Comparison of ENCODE assay signal across 9 cellular contexts in genomic region chr13:99425485-99426341, GRCh38.
DNase-seq lines count a peak whose midpoint lies in the region; ATAC-seq, FAIRE-seq and TF ChIP-seq lines count a peak whose summit lies in the region.
"Had no signal": no experiment of that assay in that cellular context is flagged by ENCODE, and none has a peak within 500 bp of the region (broad histone marks: within the 10 kb centered on the region; RNA-seq: fewer than 3 reads in every experiment).

No MANE protein-coding gene starts in this region.

- H2BK5ac ChIP-seq in H1 (ENCODE audit: low read depth, low read length): no peak overlapping the region; the same call in 1 of the 2 replicates

- no peak overlapping the region for H3K56ac ChIP-seq in H1 (replicated peaks; ENCODE audit: insufficient read length, low read depth, low read length)

- H3K27me3 Mint-ChIP-seq in T-cell (no peaks in the 10 kb centered on the region), HFFc6 (ENCODE audit: insufficient read depth) (peaks cover 44% of the 10 kb centered on the region)

- intact Hi-C loops in esophagus muscularis mucosa (cut with DNase I): no loop called here

- 83% methylated on average over 18 of the region's 18 CpGs; no CpG with 5 or more reads in 1 of the 2 experiments for WGBS in H1 (ENCODE audit: extremely low coverage in 1 of 2, insufficient coverage in 1 of 2, insufficient read length in 1 of 2, insufficient replicate concordance in 2 of 2, low coverage in 1 of 2, low lambda C conversion rate in 2 of 2, missing lambda C conversion rate in 1 of 2), 2 experiments
- 61% methylated on average over 12 of the region's 18 CpGs for WGBS in esophagus muscularis mucosa

- no peak for TF ChIP-seq EP300 in H1 (IDR thresholded peaks at IDR 0.05; ENCODE audit: borderline replicate concordance in 1 of 2, low read depth in 2 of 2, low read length in 2 of 2)
- TF ChIP-seq EP300 in esophagus muscularis mucosa (IDR thresholded peaks at IDR 0.05): no peak

- no peak for FAIRE-seq in H1 (lab: Jason Lieb, UNC)
- FAIRE-seq: A549 had no signal

- no peak overlapping the region for H3K4me3 ChIP-seq in H1 (ENCODE audit: extremely low read depth in 1 of 4, insufficient read depth in 2 of 4, low read depth in 3 of 4, low read length in 4 of 4)
- no peak overlapping the region for H3K4me3 ChIP-seq in esophagus muscularis mucosa
- H3K4me3 ChIP-seq: A549 had no signal

- DNase-seq in NK-92 treated with Interleukin-12 subunit alpha and Interleukin-12 subunit beta, amount 100 ng/mL, for 24 hours (lab: John Stamatoyannopoulos, UW): peak; percentile 67
- DNase-seq in NK-92 (lab: John Stamatoyannopoulos, UW; ENCODE audit: unreplicated experiment): no peak
- peak in 21 of 34 experiments; percentile 27 to 67 (median 55) for DNase-seq in T-cell
- DNase-seq in H1 (ENCODE audit: low read depth in 1 of 2, low spot score in 2 of 2): no peak
- DNase-seq in HFFc6: no peak
- DNase-seq in esophagus muscularis mucosa (ENCODE audit: extremely low spot score): no peak
- no peak for DNase-seq in inferior parietal cortex (ENCODE audit: extremely low spot score)

- H2BK20ac ChIP-seq in H1 (ENCODE audit: low read length): no peak overlapping the region

- H3K4me1 ChIP-seq in H1 (replicated peaks in 1 of 4; ENCODE audit: control insufficient read depth in 3 of 4, insufficient read depth in 4 of 4, low read length in 3 of 4) (no peaks in the 10 kb centered on the region; a peak in 1 of 7 replicates), esophagus muscularis mucosa (no peaks in the 10 kb centered on the region)
- H3K4me1 ChIP-seq: A549 had no signal

- H3K4ac ChIP-seq in H1 (replicated peaks; ENCODE audit: insufficient read length, low read depth, low read length): no peak overlapping the region

- H3K4me1 Mint-ChIP-seq in T-cell (peaks cover 61 to 65% (median 63%) of the 10 kb centered on the region in 3 donors), HFFc6 (ENCODE audit: low read depth) (no peaks in the 10 kb centered on the region)

- H3K27ac Mint-ChIP-seq in T-cell (peak overlapping the region; percentile 85 to 91), HFFc6 (no peak overlapping the region)

- no peak overlapping the region; the same call in 1 of the 2 replicates for H4K8ac ChIP-seq in H1 (ENCODE audit: extremely low read depth, insufficient read depth, low read length)

- no peak overlapping the region for H3K4me2 ChIP-seq in H1 (ENCODE audit: insufficient read depth in 1 of 2, low read depth in 2 of 2, low read length in 2 of 2)
- H3K4me2 ChIP-seq: A549 had no signal

- H3K79me1 ChIP-seq in H1 (ENCODE audit: low read depth, low read length): no peaks in the 10 kb centered on the region

- H3K27me3 ChIP-seq in H1 (replicated peaks in 1 of 4; ENCODE audit: control insufficient read depth in 3 of 4, extremely low read depth in 1 of 4, insufficient read depth in 3 of 4, low read length in 3 of 4) (no peaks in the 10 kb centered on the region), esophagus muscularis mucosa (peaks cover 0 to 11% (median 0%) of the 10 kb centered on the region in 4 donors)

- H2BK120ac ChIP-seq in H1 (replicated peaks; ENCODE audit: low read depth, low read length): no peak overlapping the region

- no peaks in the 10 kb centered on the region for H3K79me2 ChIP-seq in H1 (ENCODE audit: control insufficient read depth in 1 of 2, insufficient read depth in 2 of 2, low read length in 2 of 2)

- H3K36me3 ChIP-seq in H1 (ENCODE audit: control insufficient read depth in 2 of 4, insufficient read depth in 4 of 4, low read length in 3 of 4) (no peaks in the 10 kb centered on the region), esophagus muscularis mucosa (no peaks in the 10 kb centered on the region)

- H3K4me3 Mint-ChIP-seq in T-cell: peak overlapping the region; percentile 26 to 80 (median 61)
- H3K4me3 Mint-ChIP-seq in HFFc6: no peak overlapping the region

- CTCF ChIA-PET in T-cell (lab: Charles Lee) (interaction anchor here (0.8 to 1.9 kb wide), 6 partner anchors 9 to 350 kb away, joined by 3 to 10 read pairs (median 6); no protein-coding TSS in a partner anchor), H1 (lab: Charles Lee; ENCODE audit: partially characterized antibody) (interaction anchor here (1.4 to 8.0 kb wide), 4 partner anchors 10 to 249 kb away, joined by 3 to 64 read pairs (median 6); no protein-coding TSS in a partner anchor)

- ATAC-seq in HG03039 (IDR thresholded peaks at IDR 0.05; ENCODE audit: unreplicated experiment) (peak; percentile 51), T-cell (replicated peaks in 1 of 4) (peak; percentile 71 to 81 (median 74))
- ATAC-seq: A549 had no signal

- no peaks in the 10 kb centered on the region for H4K20me1 ChIP-seq in H1 (replicated peaks in 1 of 2; ENCODE audit: control insufficient read depth in 1 of 2, insufficient read depth in 2 of 2, low read length in 2 of 2)

- no peaks in the 10 kb centered on the region for H3K9me3 Mint-ChIP-seq in T-cell
- H3K9me3 Mint-ChIP-seq in HFFc6: no peaks in the 10 kb centered on the region

- H3K23ac ChIP-seq in H1 (ENCODE audit: insufficient read length): no peak overlapping the region

- H3K14ac ChIP-seq in H1 (ENCODE audit: insufficient read length): no peak overlapping the region

- H3K9me3 ChIP-seq in H1 (ENCODE audit: insufficient read depth in 2 of 2, low read depth in 1 of 2, low read length in 1 of 2) (no peaks in the 10 kb centered on the region), esophagus muscularis mucosa (no peaks in the 10 kb centered on the region)
- H3K9me3 ChIP-seq: A549 had no signal

- H3K23me2 ChIP-seq in H1 (ENCODE audit: low read depth, low read length): no peaks in the 10 kb centered on the region

- no peak overlapping the region for H2AK5ac ChIP-seq in H1 (ENCODE audit: low read depth, low read length)

- H2BK12ac ChIP-seq in H1 (ENCODE audit: low read depth, low read length): peak overlapping the region; percentile 27; the same call in 1 of the 2 replicates

- no peak overlapping the region for H4K5ac ChIP-seq in H1 (ENCODE audit: insufficient read length, low read depth, low read length)

- H3K9ac ChIP-seq in H1 (replicated peaks in 1 of 4; ENCODE audit: extremely low read depth in 1 of 4, low read depth in 3 of 4, low read length in 3 of 4): no peak overlapping the region

- no peak for TF ChIP-seq RAD21 in H1 (IDR thresholded peaks at IDR 0.05 in 1 of 2, conservative IDR thresholded peaks at IDR 0.05 in 1 of 2; ENCODE audit: low read depth in 2 of 2, low read length in 2 of 2)

- H2AFZ ChIP-seq in H1 (ENCODE audit: low read length): peak overlapping the region; percentile 76; the same call in 1 of the 2 replicates

- no peak for TF ChIP-seq CTCF in H1 (IDR thresholded peaks at IDR 0.05; ENCODE audit: control extremely low read depth in 1 of 3, insufficient read depth in 1 of 3, low read depth in 1 of 3, low read length in 3 of 3)
- no peak for TF ChIP-seq CTCF in HFFc6 (IDR thresholded peaks at IDR 0.05)
- TF ChIP-seq CTCF in esophagus muscularis mucosa (IDR thresholded peaks at IDR 0.05): no peak

- TF ChIP-seq POLR2A in H1 (IDR thresholded peaks at IDR 0.05; ENCODE audit: control extremely low read depth in 1 of 2, low read depth in 2 of 2, low read length in 2 of 2) (no peak), esophagus muscularis mucosa (IDR thresholded peaks at IDR 0.05; ENCODE audit: low read depth) (no peak)

- no peak overlapping the region for H3K18ac ChIP-seq in H1 (ENCODE audit: extremely low read depth, low read length)

- no peaks in the 10 kb centered on the region for H3K36me3 Mint-ChIP-seq in T-cell
- H3K36me3 Mint-ChIP-seq in HFFc6 (ENCODE audit: low read depth): no peaks in the 10 kb centered on the region

- H4K91ac ChIP-seq in H1 (replicated peaks; ENCODE audit: insufficient read length, low read length): no peak overlapping the region

- H3K27ac ChIP-seq in H1 (ENCODE audit: low read depth, low read length): 0 out of 2 replicates have a peak overlapping the region, but pooled peaks have one; percentile 4
- no peak overlapping the region for H3K27ac ChIP-seq in esophagus muscularis mucosa (replicated peaks in 1 of 4)
- H3K27ac ChIP-seq: A549 had no signal

- no peak overlapping the region for H2BK15ac ChIP-seq in H1 (ENCODE audit: low read length)

- POLR2A ChIA-PET in T-cell (lab: Charles Lee): interaction anchor here (0.6 to 0.7 kb wide), 4 partner anchors 39 to 169 kb away, joined by 3 to 12 read pairs (median 4); no protein-coding TSS in a partner anchor
- POLR2A ChIA-PET in H1 (lab: Charles Lee; ENCODE audit: partially characterized antibody): interaction anchor here (0.8 to 1.0 kb wide), 2 partner anchors 41 to 249 kb away, joined by 3 read pairs; no protein-coding TSS in a partner anchor

TF ChIP-seq in H1, 55 proteins besides CTCF, POLR2A, EP300 and RAD21:
- no peak for TF ChIP-seq PHF8 (conservative IDR thresholded peaks at IDR 0.05; ENCODE audit: low read depth, low read length)
- no peak for TF ChIP-seq CEBPB (IDR thresholded peaks at IDR 0.05; ENCODE audit: low read depth, low read length)
- no peak for TF ChIP-seq SP1 (IDR thresholded peaks at IDR 0.05; ENCODE audit: low read depth, low read length)
- no peak for TF ChIP-seq SUZ12 (IDR thresholded peaks at IDR 0.05; ENCODE audit: low read length)

Comparison
In these comparisons a context has a peak if more than half of its experiments do, and no peak if none do; other contexts are left out.
1. DNase-seq: peak in NK-92 treated with Interleukin-12 subunit alpha and Interleukin-12 subunit beta, amount 100 ng/mL, for 24 hours (single experiment) and T-cell (21 of 34); none in NK-92 (single experiment), H1 (0 of 2), HFFc6 (single experiment), esophagus muscularis mucosa (single experiment) and inferior parietal cortex (single experiment).